15 cellular contexts compared by ENCODE assay signal in genomic region chr2:98623657-98624056, GRCh38. TPM values are rescaled to one million over a fixed set of nuclear protein-coding genes. Genes with fewer than 3 reads are reported as not detected.
DNase-seq lines count a peak whose midpoint lies in the region; ATAC-seq, FAIRE-seq and TF ChIP-seq lines count a peak whose summit lies in the region.
"Had no signal": no experiment of that assay in that cellular context is flagged by ENCODE, and none has a peak within 500 bp of the region (broad histone marks: within the 10 kb centered on the region; RNA-seq: fewer than 3 reads in every experiment).

No MANE protein-coding gene starts in this region.

- H3K4me3 Mint-ChIP-seq in activated T-cell treated with anti-CD3 and anti-CD28 coated beads, Interleukin-2, amount 50 U/mL, for 72 hours: no peak overlapping the region
- H3K4me3 Mint-ChIP-seq: mesothelial cell of epicardium; T-helper 2 cell treated with Interferon-gamma antibody and Interleukin-4, amounts not matched to agents 5 μg/mL and 100 μg/mL, for 36 hours had no signal

- intact Hi-C loops in kidney (cut with DNase I): no loop called here

- TF ChIP-seq CTCF in kidney (IDR thresholded peaks at IDR 0.05; ENCODE audit: borderline replicate concordance, extremely low read depth, insufficient read depth) (no peak), thoracic aorta (IDR thresholded peaks at IDR 0.05) (no peak)

- H3K9me3 Mint-ChIP-seq in activated T-cell treated with anti-CD3 and anti-CD28 coated beads, Interleukin-2, amount 50 U/mL, for 72 hours: no peaks in the 10 kb centered on the region
- H3K9me3 Mint-ChIP-seq: T-helper 2 cell treated with Interferon-gamma antibody and Interleukin-4, amounts not matched to agents 5 μg/mL and 100 μg/mL, for 36 hours had no signal

- H3K4me3 ChIP-seq in kidney (ENCODE audit: low read length in 2 of 2) (no peak overlapping the region), thoracic aorta (no peak overlapping the region)
- H3K4me3 ChIP-seq: breast epithelium had no signal

- peaks cover 5 to 14% of the 10 kb centered on the region in 2 donors for H3K36me3 ChIP-seq in kidney (ENCODE audit: control insufficient read depth in 1 of 2, insufficient read depth in 2 of 2, low read length in 2 of 2)
- peaks cover 8% of the 10 kb centered on the region for H3K36me3 ChIP-seq in thoracic aorta
- H3K36me3 ChIP-seq: breast epithelium had no signal

- H3K4me1 ChIP-seq in kidney (ENCODE audit: control insufficient read depth in 1 of 2, insufficient read depth in 1 of 2, low read depth in 1 of 2, low read length in 2 of 2): no peaks in the 10 kb centered on the region
- H3K4me1 ChIP-seq in thoracic aorta (ENCODE audit: control insufficient read depth in 1 of 2, low read depth in 2 of 2): peaks cover 0 to 7% of the 10 kb centered on the region in 2 donors
- H3K4me1 ChIP-seq: breast epithelium, foreskin keratinocyte had no signal

- H3K27me3 Mint-ChIP-seq in activated T-cell treated with anti-CD3 and anti-CD28 coated beads, Interleukin-2, amount 50 U/mL, for 72 hours (ENCODE audit: low read depth): no peaks in the 10 kb centered on the region

- H3K9me3 ChIP-seq in kidney (ENCODE audit: control insufficient read depth in 1 of 2, low read length in 2 of 2): no peaks in the 10 kb centered on the region
- no peaks in the 10 kb centered on the region for H3K9me3 ChIP-seq in thoracic aorta
- H3K9me3 ChIP-seq: breast epithelium had no signal

- H3K4me1 Mint-ChIP-seq in activated T-cell treated with anti-CD3 and anti-CD28 coated beads, Interleukin-2, amount 50 U/mL, for 72 hours (ENCODE audit: low read depth): peaks cover 46% of the 10 kb centered on the region
- H3K4me1 Mint-ChIP-seq: mesothelial cell of epicardium had no signal

- no peaks in the 10 kb centered on the region for H3K27me3 ChIP-seq in thoracic aorta (replicated peaks; ENCODE audit: insufficient read depth)
- H3K27me3 ChIP-seq: breast epithelium, foreskin keratinocyte had no signal

- no peak for DNase-seq in activated T-cell treated with anti-CD3 and anti-CD28 coated beads, Interleukin-2, amount 50 U/mL, for 72 hours
- no peak for DNase-seq in activated T-cell treated with anti-CD3 and anti-CD28 coated beads, Interleukin-2, amount 50 U/mL, for 1 hour
- DNase-seq in amniotic epithelial cell (ENCODE audit: low read depth) (peak; percentile 24), kidney (peak; percentile 65), thoracic aorta (ENCODE audit: low spot score) (no peak), LoVo (ENCODE audit: low spot score) (no peak)
- DNase-seq in stimulated activated naive CD4-positive, alpha-beta T cell treated with Interleukin-2 at 50 U/mL for 16 hours (lab: John Stamatoyannopoulos, UW): no peak
- DNase-seq: activated CD8-positive, alpha-beta memory T cell treated with anti-CD3 and anti-CD28 coated beads, Interleukin-2, amount 50 U/mL, for 4 hours; foreskin keratinocyte; NCI-H1436; OCI-M1 had no signal

- TF ChIP-seq POLR2A in GM18505 (IDR thresholded peaks at IDR 0.05; ENCODE audit: borderline replicate concordance, extremely low read depth, insufficient read depth, insufficient read length): no peak

- no peak overlapping the region for H3K27ac ChIP-seq in kidney (ENCODE audit: low read depth in 2 of 2, low read length in 2 of 2)
- H3K27ac ChIP-seq in thoracic aorta: no peak overlapping the region
- H3K27ac ChIP-seq: breast epithelium, foreskin keratinocyte had no signal

- ATAC-seq in activated T-cell treated with anti-CD3 and anti-CD28 coated beads, Interleukin-2, amount 50 U/mL, for 72 hours (replicated peaks in 1 of 2): peak in 1 of 2 donors; percentile 33
- peak; percentile 45 for ATAC-seq in thoracic aorta (ENCODE audit: insufficient number of reproducible peaks, low FRiP score, low read depth)
- no peak for ATAC-seq in GM18505 (IDR thresholded peaks at IDR 0.05; ENCODE audit: unreplicated experiment)
- ATAC-seq: foreskin keratinocyte had no signal

- no peak overlapping the region for H3K9ac ChIP-seq in kidney (ENCODE audit: low read length in 2 of 2)

- H3K27ac Mint-ChIP-seq in activated T-cell treated with anti-CD3 and anti-CD28 coated beads, Interleukin-2, amount 50 U/mL, for 72 hours: peak overlapping the region; percentile 48
- H3K27ac Mint-ChIP-seq: mesothelial cell of epicardium; T-helper 2 cell treated with Interferon-gamma antibody and Interleukin-4, amounts not matched to agents 5 μg/mL and 100 μg/mL, for 36 hours had no signal

- peaks cover 5% of the 10 kb centered on the region in 2 donors for H3K36me3 Mint-ChIP-seq in activated T-cell treated with anti-CD3 and anti-CD28 coated beads, Interleukin-2, amount 50 U/mL, for 72 hours (ENCODE audit: insufficient read depth in 2 of 2)

- FAIRE-seq in kidney (lab: Jason Lieb, UNC): no peak

RNA-seq across cellular contexts. Expression of gene UNC50, which starts 15.3 kb away (rescaled TPM):
- total RNA-seq in activated T-cell treated with anti-CD3 and anti-CD28 coated beads, Interleukin-2, amount 50 U/mL, for 72 hours: 10 to 100 TPM; 35.2 to 40.6 TPM
- 53.2 TPM for total RNA-seq in kidney
- polyA plus RNA-seq in kidney (ENCODE audit: insufficient read depth, low read depth, low replicate concordance): 58.0 TPM
- total RNA-seq in thoracic aorta: 10 to 100 TPM; 32.6 to 38.2 TPM

RNA-seq across cellular contexts. Expression of gene COA5, which starts 15.3 kb away (rescaled TPM):
- 10 to 100 TPM; 29.4 to 32.2 TPM for total RNA-seq in activated T-cell treated with anti-CD3 and anti-CD28 coated beads, Interleukin-2, amount 50 U/mL, for 72 hours
- total RNA-seq in kidney (38.0 TPM), thoracic aorta (10 to 100 TPM; 29.8 to 37.5 TPM)
- polyA plus RNA-seq in kidney (ENCODE audit: insufficient read depth, low read depth, low replicate concordance): 85.8 TPM

Comparison
In these comparisons a context has a peak if more than half of its experiments do, and no peak if none do; other contexts are left out.
1. DNase-seq: peak in amniotic epithelial cell (single experiment) and kidney (single experiment); none in activated T-cell treated with anti-CD3 and anti-CD28 coated beads, Interleukin-2, amount 50 U/mL, for 72 hours (0 of 2), activated T-cell treated with anti-CD3 and anti-CD28 coated beads, Interleukin-2, amount 50 U/mL, for 1 hour (single experiment), thoracic aorta (single experiment), stimulated activated naive CD4-positive, alpha-beta T cell treated with Interleukin-2 at 50 U/mL for 16 hours (single experiment) and LoVo (single experiment).